22 cellular contexts compared by ENCODE assay signal in genomic region chr21:42757422-42757821, GRCh38.
"Had no signal": no experiment of that assay in that cellular context is flagged by ENCODE, and none has a peak within 500 bp of the region (broad histone marks: within the 10 kb centered on the region; RNA-seq: fewer than 3 reads in every experiment).

No MANE protein-coding gene starts in this region.

- H3K27ac ChIP-seq: RWPE1, SJCRH30 had no signal

- ATAC-seq: Panc1, PC-3, SK-N-SH treated with all-trans-retinoic acid at 6 μM for 48 hours had no signal

- H3K36me3 ChIP-seq: SJCRH30 had no signal

- H3K4me3 ChIP-seq: SJCRH30 had no signal

- H3K9me3 ChIP-seq: SJCRH30 had no signal

- DNase-seq: KBM-7, MV-4-11, NCI-H1048, NCI-H1105, NCI-H1417, NCI-H1436 treated with DMSO at 0.1 percent for 48 hours, NCI-H1694, NCI-H187 treated with DMSO at 0.1 percent for 48 hours, NCI-H2081, NCI-H2171, NCI-H226, NCI-H446, NCI-H510A, NCI-H524 treated with DMSO at 0.1 percent for 48 hours, NCI-H69, NCI-H774, PC-3, SHP77 treated with DMSO at 0.1 percent for 48 hours, SJCRH30 had no signal

- H3K27me3 ChIP-seq: SJCRH30 had no signal

- H3K4me1 ChIP-seq: SJCRH30 had no signal
